ENCODE assay signal across 1 cellular context in the genomic region with DNA sequence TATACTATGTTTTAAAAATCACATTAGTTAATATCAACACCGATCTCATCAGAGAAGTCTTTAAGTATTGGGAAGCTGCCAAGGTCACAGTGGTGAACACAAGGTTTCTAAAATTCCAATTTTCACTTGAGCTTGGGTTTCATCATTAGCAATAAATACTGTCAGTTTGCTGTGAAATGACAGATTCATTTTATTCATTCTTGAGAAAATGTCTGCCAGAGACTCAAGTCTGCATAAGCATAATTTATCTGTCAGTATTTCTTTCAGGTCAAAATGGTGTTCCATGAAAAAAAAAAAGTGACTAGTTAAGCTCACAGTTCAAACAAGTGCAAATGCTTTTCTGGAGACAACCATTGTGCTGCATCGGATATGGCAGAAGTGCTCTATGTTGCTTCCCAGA.
A peak's percentile ranks its signal among the peaks of the same experiment; 100 is the strongest.
TF ChIP-seq lines count a peak whose summit lies in the region.

No MANE protein-coding gene starts in this region.

TF ChIP-seq in K562, 482 proteins besides CTCF, POLR2A, EP300 and RAD21 (continues in another document):
- TF ChIP-seq ZNF212 (CRISPR knock-in tag; IDR thresholded peaks at IDR 0.05), result no peak
- no peak for TF ChIP-seq SMC3 (conservative IDR thresholded peaks at IDR 0.05; ENCODE audit: insufficient read depth, low read depth, low read length)
- TF ChIP-seq PRMT5 (CRISPR knock-in tag; IDR thresholded peaks at IDR 0.05), result no peak
- TF ChIP-seq ZNF586 (CRISPR knock-in tag; conservative IDR thresholded peaks at IDR 0.05), result no peak
- TF ChIP-seq BRD4 (IDR thresholded peaks at IDR 0.05), result no peak
- TF ChIP-seq U2AF1 (optimal IDR thresholded peaks at IDR 0.05; ENCODE audit: low read depth, low read length), result no peak
- TF ChIP-seq MITF (IDR thresholded peaks at IDR 0.05), result no peak
- peak; percentile 71 for TF ChIP-seq MEIS2 (IDR thresholded peaks at IDR 0.05; ENCODE audit: partially characterized antibody)
- TF ChIP-seq ARID4B (CRISPR knock-in tag; IDR thresholded peaks at IDR 0.05), result no peak
- TF ChIP-seq ZNF512 (tag; IDR thresholded peaks at IDR 0.05), result no peak
- no peak for TF ChIP-seq GTF2B (IDR thresholded peaks at IDR 0.05; ENCODE audit: extremely low read depth, insufficient read length)
- no peak for TF ChIP-seq ZNF740 (CRISPR knock-in tag; IDR thresholded peaks at IDR 0.05)
- no peak for TF ChIP-seq ZNF740 (tag; IDR thresholded peaks at IDR 0.05)
- no peak for TF ChIP-seq PREB (CRISPR knock-in tag; IDR thresholded peaks at IDR 0.05)
- no peak for TF ChIP-seq COPS2 (conservative IDR thresholded peaks at IDR 0.05)
- no peak for TF ChIP-seq MED1 (CRISPR knock-in tag; IDR thresholded peaks at IDR 0.05; ENCODE audit: borderline replicate concordance)
- TF ChIP-seq, protein P1, sequence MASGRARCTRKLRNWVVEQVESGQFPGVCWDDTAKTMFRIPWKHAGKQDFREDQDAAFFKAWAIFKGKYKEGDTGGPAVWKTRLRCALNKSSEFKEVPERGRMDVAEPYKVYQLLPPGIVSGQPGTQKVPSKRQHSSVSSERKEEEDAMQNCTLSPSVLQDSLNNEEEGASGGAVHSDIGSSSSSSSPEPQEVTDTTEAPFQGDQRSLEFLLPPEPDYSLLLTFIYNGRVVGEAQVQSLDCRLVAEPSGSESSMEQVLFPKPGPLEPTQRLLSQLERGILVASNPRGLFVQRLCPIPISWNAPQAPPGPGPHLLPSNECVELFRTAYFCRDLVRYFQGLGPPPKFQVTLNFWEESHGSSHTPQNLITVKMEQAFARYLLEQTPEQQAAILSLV (tag; IDR thresholded peaks at IDR 0.05), result 0 out of 2 replicates have a peak, but pooled peaks have one; percentile 17
- TF ChIP-seq, protein P2, sequence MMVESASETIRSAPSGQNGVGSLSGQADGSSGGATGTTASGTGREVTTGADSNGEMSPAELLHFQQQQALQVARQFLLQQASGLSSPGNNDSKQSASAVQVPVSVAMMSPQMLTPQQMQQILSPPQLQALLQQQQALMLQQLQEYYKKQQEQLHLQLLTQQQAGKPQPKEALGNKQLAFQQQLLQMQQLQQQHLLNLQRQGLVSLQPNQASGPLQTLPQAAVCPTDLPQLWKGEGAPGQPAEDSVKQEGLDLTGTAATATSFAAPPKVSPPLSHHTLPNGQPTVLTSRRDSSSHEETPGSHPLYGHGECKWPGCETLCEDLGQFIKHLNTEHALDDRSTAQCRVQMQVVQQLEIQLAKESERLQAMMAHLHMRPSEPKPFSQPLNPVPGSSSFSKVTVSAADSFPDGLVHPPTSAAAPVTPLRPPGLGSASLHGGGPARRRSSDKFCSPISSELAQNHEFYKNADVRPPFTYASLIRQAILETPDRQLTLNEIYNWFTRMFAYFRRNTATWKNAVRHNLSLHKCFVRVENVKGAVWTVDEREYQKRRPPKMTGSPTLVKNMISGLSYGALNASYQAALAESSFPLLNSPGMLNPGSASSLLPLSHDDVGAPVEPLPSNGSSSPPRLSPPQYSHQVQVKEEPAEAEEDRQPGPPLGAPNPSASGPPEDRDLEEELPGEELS (CRISPR knock-in tag; IDR thresholded peaks at IDR 0.05; ENCODE audit: borderline replicate concordance), result no peak
- peak; percentile 17; the same call in 1 of the 2 replicates for TF ChIP-seq NFRKB (IDR thresholded peaks at IDR 0.05; ENCODE audit: low read depth)
- TF ChIP-seq ZNF146 (CRISPR knock-in tag; IDR thresholded peaks at IDR 0.05; ENCODE audit: unreplicated experiment), result no peak
- TF ChIP-seq DNMT1 (IDR thresholded peaks at IDR 0.05), result no peak
- no peak for TF ChIP-seq ZNF197 (CRISPR knock-in tag; IDR thresholded peaks at IDR 0.05; ENCODE audit: low read depth)
- TF ChIP-seq ZBTB7A (IDR thresholded peaks at IDR 0.05; ENCODE audit: borderline replicate concordance, control insufficient read depth, low read depth, low read length), result no peak
- TF ChIP-seq WHSC1 (IDR thresholded peaks at IDR 0.05; ENCODE audit: low read length), result no peak
- no peak for TF ChIP-seq HBP1 (CRISPR knock-in tag; IDR thresholded peaks at IDR 0.05)
- no peak for TF ChIP-seq CEBPB (tag; IDR thresholded peaks at IDR 0.05)
- no peak for TF ChIP-seq CHAMP1 (IDR thresholded peaks at IDR 0.05)
- TF ChIP-seq, protein P3, sequence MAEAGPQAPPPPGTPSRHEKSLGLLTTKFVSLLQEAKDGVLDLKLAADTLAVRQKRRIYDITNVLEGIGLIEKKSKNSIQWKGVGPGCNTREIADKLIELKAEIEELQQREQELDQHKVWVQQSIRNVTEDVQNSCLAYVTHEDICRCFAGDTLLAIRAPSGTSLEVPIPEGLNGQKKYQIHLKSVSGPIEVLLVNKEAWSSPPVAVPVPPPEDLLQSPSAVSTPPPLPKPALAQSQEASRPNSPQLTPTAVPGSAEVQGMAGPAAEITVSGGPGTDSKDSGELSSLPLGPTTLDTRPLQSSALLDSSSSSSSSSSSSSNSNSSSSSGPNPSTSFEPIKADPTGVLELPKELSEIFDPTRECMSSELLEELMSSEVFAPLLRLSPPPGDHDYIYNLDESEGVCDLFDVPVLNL (CRISPR knock-in tag; IDR thresholded peaks at IDR 0.05; ENCODE audit: low read depth), result no peak
- TF ChIP-seq, protein P4, sequence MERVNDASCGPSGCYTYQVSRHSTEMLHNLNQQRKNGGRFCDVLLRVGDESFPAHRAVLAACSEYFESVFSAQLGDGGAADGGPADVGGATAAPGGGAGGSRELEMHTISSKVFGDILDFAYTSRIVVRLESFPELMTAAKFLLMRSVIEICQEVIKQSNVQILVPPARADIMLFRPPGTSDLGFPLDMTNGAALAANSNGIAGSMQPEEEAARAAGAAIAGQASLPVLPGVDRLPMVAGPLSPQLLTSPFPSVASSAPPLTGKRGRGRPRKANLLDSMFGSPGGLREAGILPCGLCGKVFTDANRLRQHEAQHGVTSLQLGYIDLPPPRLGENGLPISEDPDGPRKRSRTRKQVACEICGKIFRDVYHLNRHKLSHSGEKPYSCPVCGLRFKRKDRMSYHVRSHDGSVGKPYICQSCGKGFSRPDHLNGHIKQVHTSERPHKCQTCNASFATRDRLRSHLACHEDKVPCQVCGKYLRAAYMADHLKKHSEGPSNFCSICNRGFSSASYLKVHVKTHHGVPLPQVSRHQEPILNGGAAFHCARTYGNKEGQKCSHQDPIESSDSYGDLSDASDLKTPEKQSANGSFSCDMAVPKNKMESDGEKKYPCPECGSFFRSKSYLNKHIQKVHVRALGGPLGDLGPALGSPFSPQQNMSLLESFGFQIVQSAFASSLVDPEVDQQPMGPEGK (CRISPR knock-in tag; IDR thresholded peaks at IDR 0.05; ENCODE audit: borderline replicate concordance), result no peak
- TF ChIP-seq NCOR1 (IDR thresholded peaks at IDR 0.05), result no peak
- no peak for TF ChIP-seq TCF7 (IDR thresholded peaks at IDR 0.05; ENCODE audit: borderline replicate concordance)
- peak; percentile 69 for TF ChIP-seq ZNF384 (IDR thresholded peaks at IDR 0.05; ENCODE audit: low read depth, low read length)
- TF ChIP-seq SMARCE1 (IDR thresholded peaks at IDR 0.05), result no peak
